8 cellular contexts compared by ENCODE assay signal in genomic region chr1:32394890-32395415, GRCh38. TPM values are rescaled to one million over a fixed set of nuclear protein-coding genes. Genes with fewer than 3 reads are reported as not detected.
DNase-seq lines count a peak whose midpoint lies in the region; ATAC-seq and TF ChIP-seq lines count a peak whose summit lies in the region.

No MANE protein-coding gene starts in this region.

- WGBS in iPS DF 6.9 (ENCODE audit: insufficient coverage, insufficient read length), result no CpG with 5 or more reads among the region's 14 CpGs
- WGBS in spleen, 5 donors, result 2 to 4% (median 3%) methylated on average over 14 of the region's 14 CpGs

- no peaks in the 10 kb centered on the region for H3K9me3 Mint-ChIP-seq in activated CD8-positive, alpha-beta T cell treated with anti-CD3 and anti-CD28 coated beads for 36 hours

- H3K4me3 ChIP-seq in iPS DF 6.9 (ENCODE audit: low read length) (peak overlapping the region; percentile 53; the same call in 1 of the 2 replicates), spleen (peak overlapping the region; percentile 16 to 88 (median 74))

- POLR2A ChIA-PET in activated CD8-positive, alpha-beta T cell treated with anti-CD3 and anti-CD28 coated beads for 36 hours (lab: Charles Lee), result interaction anchor here (0.9 to 1.9 kb wide), 15 partner anchors 9 to 322 kb away, joined by 3 to 18 read pairs (median 3); partner anchors contain the start of genes CCDC28B, HDAC1, MARCKSL1 and RBBP4

- TF ChIP-seq CTCF in activated CD8-positive, alpha-beta T cell treated with anti-CD3 and anti-CD28 coated beads for 36 hours (IDR thresholded peaks at IDR 0.05), result no peak
- no peak for TF ChIP-seq CTCF in spleen (IDR thresholded peaks at IDR 0.05 in 8 of 11, conservative IDR thresholded peaks at IDR 0.05 in 3 of 11)

- no peaks in the 10 kb centered on the region for H3K36me3 Mint-ChIP-seq in activated CD8-positive, alpha-beta T cell treated with anti-CD3 and anti-CD28 coated beads for 36 hours (ENCODE audit: low read depth)

- H3K27me3 ChIP-seq in iPS DF 6.9 (ENCODE audit: control insufficient read depth, insufficient read depth, low read length) (no peaks in the 10 kb centered on the region), spleen (replicated peaks in 1 of 7) (no peaks in the 10 kb centered on the region)

- ATAC-seq in HG03095 (IDR thresholded peaks at IDR 0.05; ENCODE audit: unreplicated experiment), result peak; percentile 2
- no peak for ATAC-seq in activated CD8-positive, alpha-beta T cell treated with anti-CD3 and anti-CD28 coated beads for 36 hours

- intact Hi-C loops in activated CD8-positive, alpha-beta T cell treated with anti-CD3 and anti-CD28 coated beads for 36 hours (cut with micrococcal nuclease), result no loop called here
- intact Hi-C loops in spleen (cut with DNase I; ENCODE audit: low total_unique reads), result no loop called here

- H3K4me1 ChIP-seq in iPS DF 6.9 (ENCODE audit: control insufficient read depth, insufficient read depth, low read length), result peaks cover 2% of the 10 kb centered on the region; the same call in 1 of the 2 replicates
- H3K4me1 ChIP-seq in spleen, result peaks cover 29 to 54% (median 45%) of the 10 kb centered on the region in 6 donors

- H3K9me3 ChIP-seq in iPS DF 6.9 (ENCODE audit: control insufficient read depth, insufficient read depth, low read length), result no peaks in the 10 kb centered on the region
- H3K9me3 ChIP-seq in spleen, result no peaks in the 10 kb centered on the region

- no peaks in the 10 kb centered on the region for H3K27me3 Mint-ChIP-seq in activated CD8-positive, alpha-beta T cell treated with anti-CD3 and anti-CD28 coated beads for 36 hours

- peaks cover 19% of the 10 kb centered on the region for H3K4me1 Mint-ChIP-seq in activated CD8-positive, alpha-beta T cell treated with anti-CD3 and anti-CD28 coated beads for 36 hours (ENCODE audit: low read depth)

- H3K27ac Mint-ChIP-seq in activated CD8-positive, alpha-beta T cell treated with anti-CD3 and anti-CD28 coated beads for 36 hours, result peak overlapping the region; percentile 96

- DNase-seq in D341Med (ENCODE audit: low spot score) (peak; percentile 42), iPS DF 6.9 (ENCODE audit: low read depth, low spot score) (peak; percentile 16), spleen (no peak), DMS114 treated with DMSO at 0.1 percent for 48 hours (lab: John Stamatoyannopoulos, UW; ENCODE audit: unreplicated experiment) (no peak), ecto neural progenitor cell (ENCODE audit: low spot score) (no peak), T-helper 9 cell (no peak)
- no peak for DNase-seq in activated CD8-positive, alpha-beta T cell treated with anti-CD3 and anti-CD28 coated beads for 36 hours

- H3K27ac ChIP-seq in iPS DF 6.9 (ENCODE audit: low read length) (no peak overlapping the region), spleen (peak overlapping the region; percentile 81 to 97 (median 93))

- H3K36me3 ChIP-seq in iPS DF 6.9 (ENCODE audit: control insufficient read depth, insufficient read depth, low read length) (no peaks in the 10 kb centered on the region), spleen (peaks cover 0 to 31% (median 15%) of the 10 kb centered on the region in 6 donors)

- no peak for TF ChIP-seq POLR2A in spleen (IDR thresholded peaks at IDR 0.05)

- CTCF ChIA-PET in activated CD8-positive, alpha-beta T cell treated with anti-CD3 and anti-CD28 coated beads for 36 hours (lab: Charles Lee), result interaction anchor here (0.7 to 1.5 kb wide), 8 partner anchors 11 to 497 kb away, joined by 3 to 4 read pairs (median 4); partner anchors contain the start of gene MARCKSL1

- peak overlapping the region; percentile 82 for H3K4me3 Mint-ChIP-seq in activated CD8-positive, alpha-beta T cell treated with anti-CD3 and anti-CD28 coated beads for 36 hours

RNA-seq across cellular contexts. Expression of gene BSDC1, which starts 0.7 kb away (rescaled TPM):
- total RNA-seq in activated CD8-positive, alpha-beta T cell treated with anti-CD3 and anti-CD28 coated beads for 36 hours, result 10 to 100 TPM; 30.6 to 33.3 TPM
- 10 to 100 TPM; 65.3 to 95.8 (median 77.0) TPM for total RNA-seq in spleen
- polyA plus RNA-seq in spleen, result 10 to 100 TPM; 18.4 to 39.5 (median 20.1) TPM

RNA-seq across cellular contexts. Expression of gene TSSK3, which starts 32.6 kb away (rescaled TPM):
- total RNA-seq in activated CD8-positive, alpha-beta T cell treated with anti-CD3 and anti-CD28 coated beads for 36 hours, result under 1 TPM; 0.85 to 0.90 TPM
- total RNA-seq in spleen, result 1 to 10 TPM in 6 of 7 donors, under 1 TPM in 1; 0.60 to 6.6 (median 3.9) TPM
- polyA plus RNA-seq in spleen, result 1 to 10 TPM in 1 of 3 donors, under 1 TPM in 2; 0.15 to 2.9 (median 0.27) TPM

RNA-seq across cellular contexts. Expression of gene FAM229A, which starts 32.7 kb away (rescaled TPM):
- total RNA-seq in activated CD8-positive, alpha-beta T cell treated with anti-CD3 and anti-CD28 coated beads for 36 hours, result 1 to 10 TPM; 4.6 to 5.5 TPM
- 10 to 100 TPM; 10.5 to 23.5 (median 13.8) TPM for total RNA-seq in spleen
- polyA plus RNA-seq in spleen, result 10 to 100 TPM; 10.8 to 27.6 (median 26.5) TPM

RNA-seq across cellular contexts. Expression of gene MARCKSL1, which starts 58.9 kb away (rescaled TPM):
- 10 to 100 TPM; 31.2 to 33.5 TPM for total RNA-seq in activated CD8-positive, alpha-beta T cell treated with anti-CD3 and anti-CD28 coated beads for 36 hours
- total RNA-seq in spleen, result 10 to 100 TPM; 25.7 to 73.8 (median 60.0) TPM
- polyA plus RNA-seq in spleen, result 100 to 1,000 TPM in 1 of 3 donors, 10 to 100 TPM in 2; 73.5 to 120 (median 88.8) TPM

Comparison
In these comparisons a context has a peak if more than half of its experiments do, and no peak if none do; other contexts are left out.
1. DNase-seq: peak in D341Med (single experiment) and iPS DF 6.9 (single experiment); none in activated CD8-positive, alpha-beta T cell treated with anti-CD3 and anti-CD28 coated beads for 36 hours (single experiment), spleen (single experiment), DMS114 treated with DMSO at 0.1 percent for 48 hours (single experiment), ecto neural progenitor cell (single experiment) and T-helper 9 cell (single experiment).